8 cellular contexts compared by ENCODE assay signal in the genomic region with DNA sequence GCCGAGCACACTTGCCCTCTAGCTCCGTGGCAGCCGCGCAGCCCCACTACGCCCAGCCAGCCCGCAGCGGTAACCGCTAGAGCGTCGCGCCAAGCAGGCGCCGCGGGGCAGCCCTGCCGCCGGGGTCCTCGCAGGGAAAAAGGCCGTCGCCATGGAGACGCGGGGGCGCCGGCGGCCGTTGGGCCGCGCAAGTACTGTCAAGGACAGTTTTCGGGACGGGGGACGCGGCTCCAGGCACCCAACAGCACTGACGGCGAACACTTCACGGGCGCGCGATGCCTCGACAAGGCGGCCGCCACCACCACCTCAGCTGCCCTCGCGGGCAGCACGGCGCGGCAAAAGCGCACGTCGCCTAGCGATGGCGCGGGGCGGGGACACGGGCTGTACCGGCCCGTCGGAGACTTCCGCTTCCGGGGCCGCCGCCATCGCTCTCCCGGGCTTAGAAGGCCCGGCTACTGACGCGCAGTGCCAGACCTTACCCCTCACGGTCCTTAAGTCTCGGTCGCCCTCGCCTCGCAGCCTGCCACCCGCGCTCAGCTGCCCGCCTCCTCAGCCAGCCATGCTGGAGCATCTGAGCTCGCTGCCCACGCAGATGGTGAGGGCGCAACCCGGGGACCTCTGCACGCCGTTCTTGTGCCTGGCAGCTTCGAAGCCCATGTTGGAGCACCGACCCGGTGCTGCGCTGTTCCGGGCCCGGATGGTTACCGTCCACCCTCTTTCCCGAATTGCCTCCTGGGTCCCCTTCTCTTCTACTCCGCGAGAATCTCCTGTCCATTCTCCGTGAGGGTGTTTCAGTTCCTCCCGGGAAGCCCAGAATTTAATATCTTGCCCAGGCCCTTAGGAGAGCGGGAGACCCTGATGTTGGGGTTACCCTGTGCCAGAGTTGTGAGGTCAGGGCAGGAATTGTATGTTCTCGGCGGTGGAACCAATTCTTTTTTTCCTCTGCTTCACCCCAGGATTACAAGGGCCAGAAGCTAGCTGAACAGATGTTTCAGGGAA. TPM values are rescaled to one million over a fixed set of nuclear protein-coding genes. Genes with fewer than 3 reads are reported as not detected.
DNase-seq lines count a peak whose midpoint lies in the region; ATAC-seq and TF ChIP-seq lines count a peak whose summit lies in the region.

Gene GLT8D1, minus strand, starts transcription at position 104 of the 999 bp plus-strand sequence. CDS start 5,331 bp downstream, outside the sequence.
Gene SPCS1, plus strand, starts transcription at position 419 of the 999 bp plus-strand sequence. Its CDS starts 141 bp downstream, at position 560.

- peak within 1 kb of the TSS; percentile 64 to 99 for H3K4me3 ChIP-seq in Panc1 (ENCODE audit: low read depth in 2 of 2, low read length in 2 of 2)

- H3K4me3 Mint-ChIP-seq in naive thymus-derived CD8-positive, alpha-beta T cell: peak within 1 kb of the TSS; percentile 89 to 95 (median 94)

- H3K27ac Mint-ChIP-seq in naive thymus-derived CD8-positive, alpha-beta T cell: peak within 1 kb of the TSS; percentile 90 to 98 (median 96)

- DNase-seq in DMS153 (lab: John Stamatoyannopoulos, UW) (peak; percentile 13), HuH-7.5 (ENCODE audit: low spot score) (peak; percentile 66), Panc1 (ENCODE audit: low read depth, low spot score) (no peak), activated T-helper 1 cell treated with Interleukin-2 at 50 U/mL for 16 hours (ENCODE audit: low read depth) (peak; percentile 78), fibroblast of gingiva (ENCODE audit: low read depth) (peak; percentile 86)
- peak; percentile 75 to 97 (median 86) for DNase-seq in naive thymus-derived CD8-positive, alpha-beta T cell
- DNase-seq in stimulated activated naive CD4-positive, alpha-beta T cell (lab: John Stamatoyannopoulos, UW): peak; percentile 76 to 98 (median 90)

- H3K9me3 ChIP-seq in Panc1 (ENCODE audit: control insufficient read depth, insufficient read depth, low read depth, low read length): no peaks in the 10 kb centered on the region

- H3K9me3 Mint-ChIP-seq in naive thymus-derived CD8-positive, alpha-beta T cell: no peaks in the 10 kb centered on the region

- H3K27me3 ChIP-seq in Panc1 (ENCODE audit: control insufficient read depth, insufficient read depth, low read length): no peaks in the 10 kb centered on the region

- no TSS peak for BruUV-seq in Panc1 (replicated peaks; lab: Mats Ljungman, UMichigan)

- ATAC-seq in GM21528 (IDR thresholded peaks at IDR 0.05; ENCODE audit: low FRiP score, unreplicated experiment) (peak; percentile 78), Panc1 (peak; percentile 97)
- ATAC-seq in naive thymus-derived CD8-positive, alpha-beta T cell: peak; percentile 90

- CTCF ChIA-PET in Panc1 (lab: Charles Lee): no interaction called here

- intact Hi-C loops in Panc1 (cut with micrococcal nuclease; ENCODE audit: unreplicated experiment): no loop called here

- no peaks in the 10 kb centered on the region for H3K27me3 Mint-ChIP-seq in naive thymus-derived CD8-positive, alpha-beta T cell

- peaks cover 17% of the 10 kb centered on the region for H3K4me1 ChIP-seq in Panc1 (ENCODE audit: control insufficient read depth, insufficient read depth, low read length)

- POLR2A ChIA-PET in Panc1 (lab: Charles Lee): interaction anchor here (0.6 to 0.7 kb wide), 2 partner anchors 65 to 76 kb away, joined by 3 to 9 read pairs; no protein-coding TSS in a partner anchor
- POLR2A ChIA-PET in naive thymus-derived CD8-positive, alpha-beta T cell (lab: Charles Lee): interaction anchor here (1.0 to 5.7 kb wide), 9 partner anchors 10 to 549 kb away, joined by 3 to 43 read pairs (median 10); partner anchors contain the start of genes GNL3, NEK4, PBRM1 and UQCC5

- no peak for TF ChIP-seq CTCF in Panc1 (IDR thresholded peaks at IDR 0.05)

- H3K36me3 Mint-ChIP-seq in naive thymus-derived CD8-positive, alpha-beta T cell: peaks cover 0 to 27% (median 2%) of the 10 kb centered on the region in 3 donors

- peaks cover 16% of the 10 kb centered on the region for H3K36me3 ChIP-seq in Panc1 (ENCODE audit: control insufficient read depth, insufficient read depth, low read length)

- in situ Hi-C loops in Panc1 (cut with HindIII; ENCODE audit: low pct_unique_long_range_greater_than_20kb, low sequenced_read_pairs): no loop called here

- peaks cover 14 to 47% (median 35%) of the 10 kb centered on the region in 4 donors for H3K4me1 Mint-ChIP-seq in naive thymus-derived CD8-positive, alpha-beta T cell

- H3K27ac ChIP-seq in Panc1 (ENCODE audit: low read length): peak within 1 kb of the TSS; percentile 75

RNA-seq across cellular contexts. Expression of gene GLT8D1, which starts in this region (rescaled TPM):
- total RNA-seq in Panc1 (2021; ENCODE audit: unreplicated experiment): 51.3 TPM
- 59.3 TPM for polyA plus RNA-seq in Panc1 (2012; ENCODE audit: insufficient read length)
- total RNA-seq in naive thymus-derived CD8-positive, alpha-beta T cell: 10 to 100 TPM; 39.2 to 41.0 TPM
- polyA plus RNA-seq in naive thymus-derived CD8-positive, alpha-beta T cell: 10 to 100 TPM; 54.8 to 67.4 (median 58.3) TPM

RNA-seq across cellular contexts. Expression of gene SPCS1, which starts in this region (rescaled TPM):
- 93.2 TPM for total RNA-seq in Panc1 (2021; ENCODE audit: unreplicated experiment)
- 116 TPM for polyA plus RNA-seq in Panc1 (2012; ENCODE audit: insufficient read length)
- total RNA-seq in naive thymus-derived CD8-positive, alpha-beta T cell: 10 to 100 TPM; 80.1 to 89.9 TPM
- polyA plus RNA-seq in naive thymus-derived CD8-positive, alpha-beta T cell: 100 to 1,000 TPM; 340 to 369 (median 348) TPM
